ENCODE assay signal across 8 cellular contexts in genomic region chr17:42438600-42439567, GRCh38. TPM values are rescaled to one million over a fixed set of nuclear protein-coding genes. Genes with fewer than 3 reads are reported as not detected.
DNase-seq lines count a peak whose midpoint lies in the region; ATAC-seq, FAIRE-seq and TF ChIP-seq lines count a peak whose summit lies in the region.

No MANE protein-coding gene starts in this region.

- no peak overlapping the region; the same call in 1 of the 2 replicates for H3K4me2 ChIP-seq in OCI-LY3 (ENCODE audit: low read length)
- H3K4me2 ChIP-seq in K562 (ENCODE audit: insufficient read depth, low read length) = no peak overlapping the region

- ATAC-seq in K562 = peak; percentile 82
- no peak for ATAC-seq in GM21367 (IDR thresholded peaks at IDR 0.05; ENCODE audit: unreplicated experiment)

- intact Hi-C loops in K562 (cut with micrococcal nuclease) = no loop called here

- DNase-seq in GM10248 (ENCODE audit: extremely low spot score) (no peak), K562 (ENCODE audit: extremely low read depth in 1 of 4, low spot score in 3 of 4) (peak in 1 of 4 experiments; percentile 52), T1000 (lab: John Stamatoyannopoulos, UW) (no peak), iPS-NIHi7 (ENCODE audit: extremely low spot score) (no peak), NCI-H1417 treated with DMSO at 0.1 percent for 48 hours (lab: John Stamatoyannopoulos, UW) (no peak)

- no TSS peak for BruUV-seq in K562 (replicated peaks; lab: Mats Ljungman, UMichigan)

- in situ Hi-C loops in K562 (cut with MboI) = no loop called here

- no peak for FAIRE-seq in K562 (lab: Jason Lieb, UNC)

- no peak overlapping the region for H3K9ac ChIP-seq in OCI-LY3 (ENCODE audit: low read length)
- no peak overlapping the region for H3K9ac ChIP-seq in K562 (ENCODE audit: insufficient read depth in 1 of 2, low read depth in 2 of 2, low read length in 2 of 2)

- TF ChIP-seq CTCF in GM10248 (IDR thresholded peaks at IDR 0.05; ENCODE audit: control extremely low read depth, extremely low read depth, low read depth, missing control alignments) (peak; percentile 50), OCI-LY3 (IDR thresholded peaks at IDR 0.05; ENCODE audit: low read depth, low read length) (peak; percentile 32), K562 (IDR thresholded peaks at IDR 0.05 in 2 of 3, conservative IDR thresholded peaks at IDR 0.05 in 1 of 3; ENCODE audit: insufficient read depth in 2 of 3, low read depth in 1 of 3, low read length in 3 of 3) (peak; percentile 39 to 60 (median 49); a peak in 4 of 6 replicates), neutrophil (IDR thresholded peaks at IDR 0.05) (peak; percentile 47)

- WGBS in K562 (ENCODE audit: insufficient coverage, low coverage, missing lambda C conversion rate) = 53% methylated on average over 9 of the region's 9 CpGs

- H3K27ac ChIP-seq in OCI-LY3 (ENCODE audit: low read length) (no peak overlapping the region), K562 (ENCODE audit: extremely low read depth, low read depth, low read length) (no peak overlapping the region), neutrophil (no peak overlapping the region)

- H2AFZ ChIP-seq in OCI-LY3 (ENCODE audit: low read depth, low read length) (no peak overlapping the region), K562 (ENCODE audit: low read depth, low read length) (no peak overlapping the region)

- POLR2A ChIA-PET in GM10248 (lab: Yijun Ruan, JAX) = interaction anchor here (0.6 kb wide), 1 partner anchor 573 kb away, joined by 3 read pairs; the partner anchor contains the start of gene KLHL11
- POLR2A ChIA-PET in K562 (lab: Yijun Ruan, JAX) = no interaction called here

- TF ChIP-seq RAD21 in K562 (CRISPR knock-in tag; conservative IDR thresholded peaks at IDR 0.05 in 1 of 2, IDR thresholded peaks at IDR 0.05 in 1 of 2) = peak in 1 of 2 experiments; percentile 49; a peak in 2 of 4 replicates

- H3K4me1 ChIP-seq in OCI-LY3 (ENCODE audit: low read length) (peaks cover 9% of the 10 kb centered on the region; the same call in 1 of the 2 replicates), K562 (replicated peaks in 1 of 2; ENCODE audit: control insufficient read depth in 2 of 2, insufficient read depth in 2 of 2, low read length in 2 of 2) (peaks cover 0 to 3% of the 10 kb centered on the region in 2 experiments; a peak in 2 of 5 replicates), neutrophil (ENCODE audit: control insufficient read depth in 1 of 2, insufficient read depth in 1 of 2, low read depth in 1 of 2, low read length in 1 of 2) (peaks cover 0 to 4% of the 10 kb centered on the region in 2 experiments)

- H3K27me3 ChIP-seq in OCI-LY3 (ENCODE audit: low read depth, low read length) = no peaks in the 10 kb centered on the region
- H3K27me3 ChIP-seq in K562 (ENCODE audit: control insufficient read depth in 2 of 2, insufficient read depth in 2 of 2, low read length in 2 of 2) = no peaks in the 10 kb centered on the region
- no peaks in the 10 kb centered on the region for H3K27me3 ChIP-seq in neutrophil

- no peaks in the 10 kb centered on the region for H3K9me1 ChIP-seq in K562 (ENCODE audit: control insufficient read depth, insufficient read depth, low read length)

- H3K36me3 ChIP-seq in OCI-LY3 (replicated peaks; ENCODE audit: low read depth, low read length) (no peaks in the 10 kb centered on the region), K562 (ENCODE audit: control insufficient read depth, insufficient read depth, low read length) (no peaks in the 10 kb centered on the region), neutrophil (no peaks in the 10 kb centered on the region)

- TF ChIP-seq EP300 in K562 (IDR thresholded peaks at IDR 0.05; ENCODE audit: low read length) = no peak

- H3K79me2 ChIP-seq in OCI-LY3 (ENCODE audit: low read length) = no peaks in the 10 kb centered on the region
- H3K79me2 ChIP-seq in K562 (ENCODE audit: control insufficient read depth, insufficient read depth, low read length) = no peaks in the 10 kb centered on the region

- H3K9me3 ChIP-seq in OCI-LY3 (ENCODE audit: insufficient read depth, low read length) = no peaks in the 10 kb centered on the region
- no peaks in the 10 kb centered on the region for H3K9me3 ChIP-seq in K562 (replicated peaks; ENCODE audit: control insufficient read depth, insufficient read depth, low read depth, low read length)
- no peaks in the 10 kb centered on the region for H3K9me3 ChIP-seq in neutrophil

- CTCF ChIA-PET in GM10248 (lab: Yijun Ruan, JAX) = interaction anchor here (0.6 to 5.0 kb wide), 9 partner anchors 8 to 141 kb away, joined by 3 to 18 read pairs (median 4); partner anchors contain the start of gene CAVIN1
- CTCF ChIA-PET in K562 (lab: Yijun Ruan, JAX; ENCODE audit: low intra/inter-chr PET ratio) = no interaction called here

- no peak for TF ChIP-seq POLR2A in K562 (conservative IDR thresholded peaks at IDR 0.05)

- H3K4me3 ChIP-seq in OCI-LY3 (ENCODE audit: low read length) (no peak overlapping the region), K562 (no peak overlapping the region), neutrophil (ENCODE audit: low read depth in 1 of 2, low read length in 1 of 2) (no peak overlapping the region)

- H4K20me1 ChIP-seq in OCI-LY3 (ENCODE audit: insufficient read depth, low read length) (no peaks in the 10 kb centered on the region), K562 (replicated peaks; ENCODE audit: control insufficient read depth, insufficient read depth, low read length) (no peaks in the 10 kb centered on the region)

TF ChIP-seq in K562, 482 proteins besides CTCF, POLR2A, EP300 and RAD21 (continues in another document):
- TF ChIP-seq MAZ (CRISPR knock-in tag; conservative IDR thresholded peaks at IDR 0.05 in 1 of 2, IDR thresholded peaks at IDR 0.05 in 1 of 2) (no peak), ZNF140 (CRISPR knock-in tag; IDR thresholded peaks at IDR 0.05) (no peak), NCOA2 (IDR thresholded peaks at IDR 0.05; ENCODE audit: partially characterized antibody in 2 of 2) (no peak), RNF2 (IDR thresholded peaks at IDR 0.05) (no peak), ZBTB1 (CRISPR knock-in tag; IDR thresholded peaks at IDR 0.05; ENCODE audit: borderline replicate concordance, low read depth) (no peak)

RNA-seq across cellular contexts. Expression of gene CAVIN1, which starts 15.8 kb away (rescaled TPM):
- total RNA-seq in K562 (2011; cell fraction: chromatin; rRNA removed; ENCODE audit: low replicate concordance) = 11.6 and 29.3 TPM in 2 replicates
- total RNA-seq in K562 (2011; cell fraction: nucleolus; rRNA removed) = 22.9 and 29.9 TPM in 2 replicates
- 18.6 and 22.2 TPM in 2 replicates for total RNA-seq in K562 (2011; cell fraction: nucleoplasm; rRNA removed)
- total RNA-seq in K562 (2014; rRNA removed) (126 and 135 TPM in 2 replicates), K562 (2014; rRNA removed; fragmentation: Illumina TruSeq; extraction: Trizol) (56.1 and 57.8 TPM in 2 replicates), K562 (2015; rRNA removed; fragmentation: Illumina TruSeq; extraction: Trizol) (74.5 and 80.0 TPM in 2 replicates), K562 (2021) (143 and 162 TPM in 2 replicates)
- polyA plus RNA-seq in K562 (2011; rRNA removed) (44.6 and 60.0 TPM in 2 replicates), K562 (2014; fragmentation: Illumina TruSeq; extraction: Trizol) (77.6 and 93.7 TPM in 2 replicates), K562 (2014; fragmentation: Nextera tagmentation; extraction: Ambion mirVana) (1 to 10 TPM; 6.8 to 8.6 TPM), K562 (2014; rRNA removed) (72.9 and 92.8 TPM in 2 replicates)
- 39.4 and 107 TPM in 2 replicates for polyA plus RNA-seq in K562 (2011; cell fraction: cytosol; rRNA removed)
- 8.0 and 16.1 TPM in 2 replicates for polyA plus RNA-seq in K562 (2011; cell fraction: nucleus; rRNA removed)
- 74.3 and 99.4 TPM in 2 replicates for polyA plus RNA-seq in K562 (2012)
- 34.7 and 64.3 TPM in 2 replicates for polyA minus RNA-seq in K562 (2011; rRNA and poly(A)+ RNA removed)
- 81.5 and 110 TPM in 2 replicates for polyA minus RNA-seq in K562 (2011; cell fraction: cytosol; rRNA and poly(A)+ RNA removed)
- 9.4 and 9.6 TPM in 2 replicates for polyA minus RNA-seq in K562 (2011; cell fraction: nucleus; rRNA and poly(A)+ RNA removed)

RNA-seq across cellular contexts. Expression of gene ATP6V0A1, which starts 19.8 kb away (rescaled TPM):
- total RNA-seq in K562 (2011; cell fraction: chromatin; rRNA removed; ENCODE audit: low replicate concordance) = 998 and 1,046 TPM in 2 replicates
- 668 and 698 TPM in 2 replicates for total RNA-seq in K562 (2011; cell fraction: nucleolus; rRNA removed)
- 746 and 878 TPM in 2 replicates for total RNA-seq in K562 (2011; cell fraction: nucleoplasm; rRNA removed)
- 71.7 and 82.2 TPM in 2 replicates for total RNA-seq in K562 (2014; rRNA removed)
- total RNA-seq in K562 (2014; rRNA removed; fragmentation: Illumina TruSeq; extraction: Trizol) = 75.5 and 89.2 TPM in 2 replicates
- total RNA-seq in K562 (2015; rRNA removed; fragmentation: Illumina TruSeq; extraction: Trizol) = 54.9 and 56.1 TPM in 2 replicates
- 127 and 141 TPM in 2 replicates for total RNA-seq in K562 (2021)
- 102 and 104 TPM in 2 replicates for polyA plus RNA-seq in K562 (2011; rRNA removed)
- 101 and 137 TPM in 2 replicates for polyA plus RNA-seq in K562 (2011; cell fraction: cytosol; rRNA removed)
- 300 and 643 TPM in 2 replicates for polyA plus RNA-seq in K562 (2011; cell fraction: nucleus; rRNA removed)
- polyA plus RNA-seq in K562 (2012) = 77.1 and 103 TPM in 2 replicates
- 143 and 158 TPM in 2 replicates for polyA plus RNA-seq in K562 (2014; fragmentation: Illumina TruSeq; extraction: Trizol)
- 10 to 100 TPM; 11.8 to 46.3 TPM for polyA plus RNA-seq in K562 (2014; fragmentation: Nextera tagmentation; extraction: Ambion mirVana)
- 62.7 and 80.3 TPM in 2 replicates for polyA plus RNA-seq in K562 (2014; rRNA removed)
- polyA minus RNA-seq in K562 (2011; rRNA and poly(A)+ RNA removed) = 165 and 302 TPM in 2 replicates
- 41.3 and 104 TPM in 2 replicates for polyA minus RNA-seq in K562 (2011; cell fraction: cytosol; rRNA and poly(A)+ RNA removed)
- polyA minus RNA-seq in K562 (2011; cell fraction: nucleus; rRNA and poly(A)+ RNA removed) = 181 and 232 TPM in 2 replicates

RNA-seq across cellular contexts. Expression of gene STAT3, which starts 50.6 kb away (rescaled TPM):
- 176 and 210 TPM in 2 replicates for total RNA-seq in K562 (2011; cell fraction: chromatin; rRNA removed; ENCODE audit: low replicate concordance)
- total RNA-seq in K562 (2011; cell fraction: nucleolus; rRNA removed) = 110 and 117 TPM in 2 replicates
- 145 and 167 TPM in 2 replicates for total RNA-seq in K562 (2011; cell fraction: nucleoplasm; rRNA removed)
- total RNA-seq in K562 (2014; rRNA removed) (90.4 and 99.6 TPM in 2 replicates), K562 (2014; rRNA removed; fragmentation: Illumina TruSeq; extraction: Trizol) (108 and 115 TPM in 2 replicates), K562 (2015; rRNA removed; fragmentation: Illumina TruSeq; extraction: Trizol) (105 and 113 TPM in 2 replicates), K562 (2021) (120 and 133 TPM in 2 replicates)
- polyA plus RNA-seq in K562 (2011; rRNA removed) (90.0 and 120 TPM in 2 replicates), K562 (2014; fragmentation: Illumina TruSeq; extraction: Trizol) (179 and 180 TPM in 2 replicates), K562 (2014; fragmentation: Nextera tagmentation; extraction: Ambion mirVana) (100 to 1,000 TPM; 114 to 160 TPM), K562 (2014; rRNA removed) (120 and 134 TPM in 2 replicates)
- 83.3 and 125 TPM in 2 replicates for polyA plus RNA-seq in K562 (2011; cell fraction: cytosol; rRNA removed)
- polyA plus RNA-seq in K562 (2011; cell fraction: nucleus; rRNA removed) = 58.4 and 72.2 TPM in 2 replicates
- 160 and 179 TPM in 2 replicates for polyA plus RNA-seq in K562 (2012)
- polyA minus RNA-seq in K562 (2011; rRNA and poly(A)+ RNA removed) = 111 and 124 TPM in 2 replicates
- polyA minus RNA-seq in K562 (2011; cell fraction: cytosol; rRNA and poly(A)+ RNA removed) = 68.3 and 70.2 TPM in 2 replicates
- 35.3 and 48.0 TPM in 2 replicates for polyA minus RNA-seq in K562 (2011; cell fraction: nucleus; rRNA and poly(A)+ RNA removed)
